23 cellular contexts compared by ENCODE assay signal in the genomic region with DNA sequence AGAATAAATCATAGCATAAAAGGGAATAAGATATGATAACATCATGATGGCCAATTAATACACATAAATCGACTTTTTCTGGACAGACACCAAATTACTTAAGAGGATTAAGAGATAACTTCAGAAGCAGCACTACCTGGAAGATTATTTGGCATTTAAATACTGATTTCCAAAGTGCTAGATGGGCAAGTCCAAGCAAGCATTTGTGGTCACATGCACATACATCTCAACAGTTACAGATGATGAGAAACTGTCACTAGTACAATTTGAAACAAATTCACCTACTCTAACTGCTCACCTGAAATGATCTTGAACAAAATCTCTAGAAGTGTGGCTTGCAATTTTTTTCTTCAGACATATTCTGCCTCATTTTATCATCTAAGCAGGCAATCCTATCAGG. TPM values are rescaled to one million over a fixed set of nuclear protein-coding genes. Genes with fewer than 3 reads are reported as not detected.
DNase-seq lines count a peak whose midpoint lies in the region; ATAC-seq, FAIRE-seq and TF ChIP-seq lines count a peak whose summit lies in the region.
"Had no signal": no experiment of that assay in that cellular context is flagged by ENCODE, and none has a peak within 500 bp of the region (broad histone marks: within the 10 kb centered on the region; RNA-seq: fewer than 3 reads in every experiment).

No MANE protein-coding gene starts in this region.

- H3K4me2 ChIP-seq in keratinocyte (ENCODE audit: control insufficient read depth, extremely low read depth, insufficient read depth, low read depth, low read length) = peak overlapping the region; percentile 1
- H3K4me2 ChIP-seq: BLaER1 treated with 17β-estradiol and CSF1 and Interleukin-3, amounts not matched to agents 10 nM and 100 nM had no signal

- FAIRE-seq in keratinocyte (lab: Jason Lieb, UNC) = no peak
- FAIRE-seq: G401.6, GM12892, GM19239, HepG2, HTR-8/SVneo had no signal

- no peak overlapping the region for H2AFZ ChIP-seq in keratinocyte (ENCODE audit: control insufficient read depth, low read length)

- intact Hi-C loops in left cardiac atrium (cut with DNase I) = no loop called here

- no peak overlapping the region for H3K4me3 Mint-ChIP-seq in endothelial cell (ENCODE audit: unreplicated experiment)
- H3K4me3 Mint-ChIP-seq: CD4-positive, CD25-positive, alpha-beta regulatory T cell; HFFc6 had no signal

- H3K4me1 ChIP-seq in cardiac muscle cell (ENCODE audit: low read depth) = no peaks in the 10 kb centered on the region
- peaks cover 9% of the 10 kb centered on the region for H3K4me1 ChIP-seq in keratinocyte (ENCODE audit: control insufficient read depth, extremely low read depth, insufficient read depth, low read length)
- H3K4me1 ChIP-seq in gastroesophageal sphincter = no peaks in the 10 kb centered on the region
- H3K4me1 ChIP-seq in SJCRH30 = no peaks in the 10 kb centered on the region
- H3K4me1 ChIP-seq: BLaER1 treated with 17β-estradiol and CSF1 and Interleukin-3, amounts not matched to agents 10 nM and 100 nM; HAP-1 had no signal

- no peaks in the 10 kb centered on the region for H3K27me3 Mint-ChIP-seq in endothelial cell (ENCODE audit: unreplicated experiment)
- H3K27me3 Mint-ChIP-seq: CD4-positive, CD25-positive, alpha-beta regulatory T cell had no signal

- H3K27ac ChIP-seq in cardiac muscle cell (peak overlapping the region; percentile 35), WERI-Rb-1 (peak overlapping the region; percentile 57), keratinocyte (ENCODE audit: control insufficient read depth, insufficient read depth, low read length) (peak overlapping the region; percentile 22), gastroesophageal sphincter (no peak overlapping the region), SJCRH30 (no peak overlapping the region)
- H3K27ac ChIP-seq: BLaER1 treated with 17β-estradiol and CSF1 and Interleukin-3, amounts not matched to agents 10 nM and 100 nM had no signal

- H3K9me3 Mint-ChIP-seq in endothelial cell (ENCODE audit: unreplicated experiment) = no peaks in the 10 kb centered on the region

- WGBS in gastroesophageal sphincter (ENCODE audit: low coverage in 1 of 2), 2 donors = 100% methylated on average over 1 of the region's 1 CpG

- TF ChIP-seq CTCF in cardiac muscle cell (IDR thresholded peaks at IDR 0.05; ENCODE audit: low read depth, low read length) (no peak), WERI-Rb-1 (IDR thresholded peaks at IDR 0.05; ENCODE audit: low read depth, low read length) (no peak), endothelial cell (IDR thresholded peaks at IDR 0.05; ENCODE audit: unreplicated experiment) (no peak), keratinocyte (optimal IDR thresholded peaks at IDR 0.05 in 1 of 3, IDR thresholded peaks at IDR 0.05 in 1 of 3, conservative IDR thresholded peaks at IDR 0.05 in 1 of 3; ENCODE audit: extremely low read depth in 1 of 3, insufficient read depth in 2 of 3, low read length in 3 of 3) (no peak), gastroesophageal sphincter (IDR thresholded peaks at IDR 0.05) (no peak)

- DNase-seq in cardiac muscle cell (ENCODE audit: low read depth in 1 of 2, low spot score in 1 of 2) (no peak), left cardiac atrium (no peak), WERI-Rb-1 (no peak), endothelial cell (ENCODE audit: low spot score) (no peak), keratinocyte (ENCODE audit: low read depth, low spot score) (peak; percentile 9), NOMO-1 treated with dmso at 0.1 percent for 144 hours (lab: John Stamatoyannopoulos, UW; ENCODE audit: unreplicated experiment) (no peak), SJCRH30 (no peak)
- DNase-seq: 8988T; ACHN; Calu3; CD4-positive, CD25-positive, alpha-beta regulatory T cell; DMS153; DMS79 treated with DMSO at 0.1 percent for 48 hours; EL; HFFc6 had no signal

- H3K9me3 ChIP-seq in cardiac muscle cell (ENCODE audit: low read depth) (no peaks in the 10 kb centered on the region), WERI-Rb-1 (ENCODE audit: severe bottlenecking) (no peaks in the 10 kb centered on the region), keratinocyte (ENCODE audit: control insufficient read depth, low read depth, low read length) (peaks cover 2% of the 10 kb centered on the region), gastroesophageal sphincter (peaks cover 0 to 39% (median 0%) of the 10 kb centered on the region in 3 donors), SJCRH30 (replicated peaks) (no peaks in the 10 kb centered on the region)
- H3K9me3 ChIP-seq: HAP-1 had no signal

- peaks cover 7% of the 10 kb centered on the region for H3K4me1 Mint-ChIP-seq in endothelial cell (ENCODE audit: unreplicated experiment)
- H3K4me1 Mint-ChIP-seq: CD4-positive, CD25-positive, alpha-beta regulatory T cell had no signal

- H3K36me3 ChIP-seq in cardiac muscle cell (peaks cover 34% of the 10 kb centered on the region), WERI-Rb-1 (peaks cover 14% of the 10 kb centered on the region), keratinocyte (ENCODE audit: control insufficient read depth in 2 of 2, extremely low read depth in 1 of 2, insufficient read depth in 2 of 2, low read length in 2 of 2) (peaks cover 7 to 13% of the 10 kb centered on the region in 2 experiments), gastroesophageal sphincter (peaks cover 0 to 100% of the 10 kb centered on the region in 2 donors), SJCRH30 (peaks cover 45% of the 10 kb centered on the region)

- H3K4me3 ChIP-seq in cardiac muscle cell = no peak overlapping the region
- H3K4me3 ChIP-seq in WERI-Rb-1 (ENCODE audit: low read depth, low read length) = no peak overlapping the region
- H3K4me3 ChIP-seq in keratinocyte (ENCODE audit: control insufficient read depth in 2 of 3, extremely low read depth in 1 of 3, insufficient read depth in 2 of 3, low read depth in 1 of 3, low read length in 3 of 3) = no peak overlapping the region
- no peak overlapping the region for H3K4me3 ChIP-seq in gastroesophageal sphincter
- H3K4me3 ChIP-seq in SJCRH30 = no peak overlapping the region
- H3K4me3 ChIP-seq: BLaER1 treated with 17β-estradiol and CSF1 and Interleukin-3, amounts not matched to agents 10 nM and 100 nM; HAP-1 had no signal

- no peaks in the 10 kb centered on the region for H3K9me1 ChIP-seq in keratinocyte (ENCODE audit: control insufficient read depth, extremely low read depth, insufficient read depth, low read length)

- no peaks in the 10 kb centered on the region for H4K20me1 ChIP-seq in keratinocyte (ENCODE audit: control insufficient read depth, extremely low read depth, insufficient read depth, low read length)

- H3K27ac Mint-ChIP-seq in endothelial cell (ENCODE audit: unreplicated experiment) = peak overlapping the region; percentile 30
- H3K27ac Mint-ChIP-seq: CD4-positive, CD25-positive, alpha-beta regulatory T cell; HFFc6 had no signal

- dilution Hi-C loops in keratinocyte (cut with MboI; ENCODE audit: extremely low pct_ligation_motif_present, low sequenced_read_pairs) = no loop called here

- no peaks in the 10 kb centered on the region for H3K79me2 ChIP-seq in keratinocyte (ENCODE audit: control insufficient read depth, insufficient read depth, low read length)

- no peak for ATAC-seq in left cardiac atrium
- ATAC-seq in gastroesophageal sphincter = no peak
- ATAC-seq: HepG2 had no signal

- no peak overlapping the region for H3K9ac ChIP-seq in keratinocyte (ENCODE audit: control insufficient read depth, extremely low read depth, insufficient read depth, low read length)
- H3K9ac ChIP-seq: BLaER1 treated with 17β-estradiol and CSF1 and Interleukin-3, amounts not matched to agents 10 nM and 100 nM had no signal

- peaks cover 31% of the 10 kb centered on the region for H3K36me3 Mint-ChIP-seq in endothelial cell (ENCODE audit: low read depth, unreplicated experiment)

- no peak for TF ChIP-seq POLR2A in gastroesophageal sphincter (IDR thresholded peaks at IDR 0.05)

- H3K27me3 ChIP-seq in cardiac muscle cell (no peaks in the 10 kb centered on the region), WERI-Rb-1 (ENCODE audit: insufficient read depth, low read depth, severe bottlenecking) (no peaks in the 10 kb centered on the region), keratinocyte (ENCODE audit: control insufficient read depth, extremely low read depth, insufficient read depth, low read length) (no peaks in the 10 kb centered on the region), gastroesophageal sphincter (no peaks in the 10 kb centered on the region), SJCRH30 (no peaks in the 10 kb centered on the region)
- H3K27me3 ChIP-seq: BLaER1 treated with 17β-estradiol and CSF1 and Interleukin-3, amounts not matched to agents 10 nM and 100 nM had no signal

- TF ChIP-seq EP300 in gastroesophageal sphincter (IDR thresholded peaks at IDR 0.05) = no peak

RNA-seq across cellular contexts. Expression of gene RASGEF1C, which starts 26.8 kb away (rescaled TPM):
- total RNA-seq in cardiac muscle cell (1.5 TPM in 2 replicates), left cardiac atrium (under 1 TPM; 0.65 TPM), endothelial cell (ENCODE audit: unreplicated experiment) (0.64 TPM), gastroesophageal sphincter (1 to 10 TPM in 2 of 4 donors, under 1 TPM in 2; 0.81 to 8.4 (median 2.0) TPM)
- polyA plus RNA-seq in cardiac muscle cell (1.8 and 2.5 TPM in 2 replicates), keratinocyte (not detected in 3 replicates)
- polyA plus RNA-seq in keratinocyte (2011; ENCODE audit: low read depth) = not detected
- polyA plus RNA-seq in keratinocyte (2011; cell fraction: cytosol; rRNA removed) = 0.04 TPM in 1 of 2 replicates, not detected in the other
- not detected in 2 replicates for polyA plus RNA-seq in keratinocyte (2011; cell fraction: nucleus; rRNA removed)
- not detected in 2 replicates for polyA plus RNA-seq in keratinocyte (2012; ENCODE audit: low replicate concordance)
- not detected in 3 replicates for polyA minus RNA-seq in keratinocyte
- not detected for polyA minus RNA-seq in keratinocyte (2011; cell fraction: cytosol; rRNA and poly(A)+ RNA removed)
- polyA minus RNA-seq in keratinocyte (2011; cell fraction: nucleus; rRNA and poly(A)+ RNA removed) = not detected in 2 replicates
- total RNA-seq in SJCRH30 (2014; rRNA removed; shearing (Covaris generic)) = not detected in 2 replicates
- total RNA-seq: Calu3; CD4-positive, CD25-positive, alpha-beta regulatory T cell; HepG2; HFFc6 had no signal
- polyA plus RNA-seq: CD4-positive, CD25-positive, alpha-beta regulatory T cell; HepG2 had no signal

RNA-seq across cellular contexts. Expression of gene MAPK9, which starts 56.0 kb away (rescaled TPM):
- total RNA-seq in cardiac muscle cell = 30.6 and 32.4 TPM in 2 replicates
- polyA plus RNA-seq in cardiac muscle cell = 37.0 and 45.3 TPM in 2 replicates
- 10 to 100 TPM; 33.8 to 38.8 TPM for total RNA-seq in left cardiac atrium
- 51.5 TPM for total RNA-seq in endothelial cell (ENCODE audit: unreplicated experiment)
- polyA plus RNA-seq in keratinocyte = 25.2 to 49.4 TPM (median 42.8 TPM) in 3 replicates
- 12.0 TPM for polyA plus RNA-seq in keratinocyte (2011; ENCODE audit: low read depth)
- polyA plus RNA-seq in keratinocyte (2011; cell fraction: cytosol; rRNA removed) = 30.9 and 40.4 TPM in 2 replicates
- 24.8 and 27.6 TPM in 2 replicates for polyA plus RNA-seq in keratinocyte (2011; cell fraction: nucleus; rRNA removed)
- polyA plus RNA-seq in keratinocyte (2012; ENCODE audit: low replicate concordance) = 9.5 and 21.7 TPM in 2 replicates
- polyA minus RNA-seq in keratinocyte = 32.9 to 50.0 TPM (median 39.3 TPM) in 3 replicates
- 22.1 TPM for polyA minus RNA-seq in keratinocyte (2011; cell fraction: cytosol; rRNA and poly(A)+ RNA removed)
- polyA minus RNA-seq in keratinocyte (2011; cell fraction: nucleus; rRNA and poly(A)+ RNA removed) = 10.4 and 20.1 TPM in 2 replicates
- 10 to 100 TPM; 25.7 to 43.7 (median 35.7) TPM for total RNA-seq in gastroesophageal sphincter
- 44.5 and 46.6 TPM in 2 replicates for total RNA-seq in SJCRH30 (2014; rRNA removed; shearing (Covaris generic))

Comparison
In these comparisons a context has a peak if more than half of its experiments do, and no peak if none do; other contexts are left out.
1. H3K27ac ChIP-seq: peak in cardiac muscle cell (single experiment), WERI-Rb-1 (single experiment) and keratinocyte (single experiment); none in gastroesophageal sphincter (0 of 4) and SJCRH30 (single experiment).